Comparison of ENCODE assay signal across 8 cellular contexts in genomic region chr17:32909787-32910369, GRCh38. TPM values are rescaled to one million over a fixed set of nuclear protein-coding genes. Genes with fewer than 3 reads are reported as not detected.
DNase-seq lines count a peak whose midpoint lies in the region; ATAC-seq and TF ChIP-seq lines count a peak whose summit lies in the region.

No MANE protein-coding gene starts in this region.

- TF ChIP-seq CTCF in NB4 (IDR thresholded peaks at IDR 0.05; ENCODE audit: low read depth, low read length): peak; percentile 90
- TF ChIP-seq CTCF in body of pancreas (IDR thresholded peaks at IDR 0.05): peak; percentile 73 to 94 (median 91)
- peak in 4 of 5 experiments; percentile 22 to 57 (median 54) for TF ChIP-seq CTCF in gastrocnemius medialis (IDR thresholded peaks at IDR 0.05 in 4 of 5, conservative IDR thresholded peaks at IDR 0.05 in 1 of 5)

- intact Hi-C loops in body of pancreas (cut with DNase I) (loop anchor here (10.0 kb wide), 1 partner anchor 125 kb away; no protein-coding TSS in a partner anchor), gastrocnemius medialis (cut with DNase I; ENCODE audit: low total_unique reads) (loop anchor here (10.0 kb wide), 1 partner anchor 125 kb away; no protein-coding TSS in a partner anchor)

- H3K4me3 ChIP-seq in NB4 (ENCODE audit: low read depth, low read length): no peak overlapping the region
- H3K4me3 ChIP-seq in body of pancreas: no peak overlapping the region
- no peak overlapping the region for H3K4me3 ChIP-seq in gastrocnemius medialis

- WGBS in body of pancreas, 2 donors: 25 to 27% methylated on average over 4 of the region's 4 CpGs

- H3K27me3 ChIP-seq in body of pancreas (no peaks in the 10 kb centered on the region), gastrocnemius medialis (no peaks in the 10 kb centered on the region)

- peak; percentile 57 for ATAC-seq in GM18861 (IDR thresholded peaks at IDR 0.05; ENCODE audit: unreplicated experiment)
- ATAC-seq in body of pancreas: peak; percentile 80
- peak; percentile 42 to 51 for ATAC-seq in gastrocnemius medialis
- no peak for ATAC-seq in GM19455 (IDR thresholded peaks at IDR 0.05; ENCODE audit: unreplicated experiment)

- TF ChIP-seq POLR2A in NB4 (IDR thresholded peaks at IDR 0.05; ENCODE audit: extremely low read depth, insufficient read length): no peak
- no peak for TF ChIP-seq POLR2A in body of pancreas (IDR thresholded peaks at IDR 0.05)
- no peak for TF ChIP-seq POLR2A in gastrocnemius medialis (IDR thresholded peaks at IDR 0.05)

- H3K4me1 ChIP-seq in body of pancreas (peaks cover 34% of the 10 kb centered on the region), gastrocnemius medialis (no peaks in the 10 kb centered on the region)

- no peaks in the 10 kb centered on the region for H3K36me3 ChIP-seq in body of pancreas (replicated peaks in 1 of 2; ENCODE audit: insufficient read depth in 1 of 2, low read depth in 2 of 2)
- H3K36me3 ChIP-seq in gastrocnemius medialis: no peaks in the 10 kb centered on the region

- in situ Hi-C loops in gastrocnemius medialis (cut with MboI; ENCODE audit: low sequenced_read_pairs in 4 of 4): loop anchor here in 2 of 4 donors (10.0 kb wide), 1 partner anchor 125 kb away; no protein-coding TSS in a partner anchor

- peak; percentile 88 for DNase-seq in AG20443 (ENCODE audit: low spot score)
- peak; percentile 74 for DNase-seq in NB4 (ENCODE audit: low read depth)
- peak; percentile 75 for DNase-seq in SKM-1 treated with dmso at 0.1 percent for 144 hours (lab: John Stamatoyannopoulos, UW; ENCODE audit: unreplicated experiment)
- peak; percentile 90 to 94 (median 92) for DNase-seq in body of pancreas
- DNase-seq in iPS DF 19.7 (ENCODE audit: low read depth, low spot score): peak; percentile 83
- peak; percentile 20 to 47 for DNase-seq in gastrocnemius medialis

- no peaks in the 10 kb centered on the region for H3K9me3 ChIP-seq in body of pancreas
- no peaks in the 10 kb centered on the region for H3K9me3 ChIP-seq in gastrocnemius medialis

- H3K27ac ChIP-seq in body of pancreas: peak overlapping the region in 3 of 4 donors; percentile 40 to 57 (median 55)
- H3K27ac ChIP-seq in gastrocnemius medialis: no peak overlapping the region

RNA-seq across cellular contexts. Expression of gene TMEM98, which starts 18.1 kb away (rescaled TPM):
- total RNA-seq in body of pancreas (10 to 100 TPM; 88.2 to 99.2 TPM), gastrocnemius medialis (1 to 10 TPM; 1.7 to 8.0 (median 6.7) TPM)

RNA-seq across cellular contexts. Expression of gene MYO1D, which starts 33.0 kb away (rescaled TPM):
- total RNA-seq in body of pancreas: 10 to 100 TPM; 21.4 to 48.3 TPM
- total RNA-seq in gastrocnemius medialis: 10 to 100 TPM in 1 of 4 donors, 1 to 10 TPM in 3; 5.8 to 20.1 (median 7.8) TPM

Comparison
In these comparisons a context has a peak if more than half of its experiments do, and no peak if none do; other contexts are left out.
1. DNase-seq: peak in every context shown above with its lines; median percentile 92 in body of pancreas; 88 in AG20443; 83 in iPS DF 19.7; 75 in SKM-1 treated with dmso at 0.1 percent for 144 hours; 74 in NB4; 34 in gastrocnemius medialis.
2. H3K27ac ChIP-seq: peak in body of pancreas (3 of 4); none in gastrocnemius medialis (0 of 4).
3. RNA of gene TMEM98, which starts 18.1 kb away (total RNA-seq): 88.2 to 99.2 TPM in body of pancreas; 1.7 to 8.0 TPM in gastrocnemius medialis; every median in the first group is over 4 times any median in the second.
4. Peak in every context shown above with its lines, with median percentiles within 50 percentile points of each other: CTCF ChIP-seq.